ENCODE assay signal across 8 cellular contexts in the genomic region with DNA sequence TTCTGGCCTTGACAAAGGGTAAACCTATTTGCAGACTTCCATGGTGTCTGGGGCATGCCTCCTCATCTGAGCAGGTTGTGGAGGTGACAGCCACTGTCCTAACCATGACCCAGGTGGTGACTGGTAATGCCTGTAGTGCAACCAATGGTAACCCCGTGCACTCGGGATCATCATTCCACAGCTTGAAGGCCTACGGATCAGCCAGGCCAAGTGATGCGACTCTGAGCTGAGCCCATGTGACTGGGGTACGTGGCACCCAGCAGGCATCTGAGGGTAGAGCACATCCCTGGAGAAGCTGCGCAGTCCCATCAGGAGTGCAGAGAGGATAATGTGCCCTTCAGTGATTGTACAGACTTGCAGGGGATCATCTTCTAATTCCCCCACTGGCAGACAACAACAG.
"Had no signal": no experiment of that assay in that cellular context is flagged by ENCODE, and none has a peak within 500 bp of the region (broad histone marks: within the 10 kb centered on the region; RNA-seq: fewer than 3 reads in every experiment).

No MANE protein-coding gene starts in this region.

- H3K4me2 ChIP-seq: GM23338 had no signal

- FAIRE-seq: H1, H54, HepG2, K562 had no signal

- H3K4me3 ChIP-seq: GM23338, K562 had no signal

- DNase-seq: H9, HCEC 1CT, IMR-90 had no signal

- H3K27ac Mint-ChIP-seq: GM23338 had no signal

- H2AFZ ChIP-seq: GM23338 had no signal

- H3K4me3 Mint-ChIP-seq: GM23338, H9 had no signal

- H3K9me3 Mint-ChIP-seq: GM23338, H9 had no signal
